ENCODE assay signal across 6 cellular contexts in genomic region chr7:112603673-112604072, GRCh38.
"Had no signal": no experiment of that assay in that cellular context is flagged by ENCODE, and none has a peak within 500 bp of the region (broad histone marks: within the 10 kb centered on the region; RNA-seq: fewer than 3 reads in every experiment).

No MANE protein-coding gene starts in this region.

- H3K4me2 ChIP-seq: KMS-11 had no signal

- H3K9ac ChIP-seq: KMS-11 had no signal

- FAIRE-seq: HTR-8/SVneo had no signal

- DNase-seq: IMR-90, KBM-7, KG1 had no signal

- H3K27ac ChIP-seq: HL-60, KMS-11 had no signal
